Comparison of ENCODE assay signal across 8 cellular contexts in genomic region chr1:28518000-28518744, GRCh38. TPM values are rescaled to one million over a fixed set of nuclear protein-coding genes. Genes with fewer than 3 reads are reported as not detected.
DNase-seq lines count a peak whose midpoint lies in the region; ATAC-seq and TF ChIP-seq lines count a peak whose summit lies in the region.

No MANE protein-coding gene starts in this region.

- ATAC-seq in GM21723 (IDR thresholded peaks at IDR 0.05; ENCODE audit: unreplicated experiment), result peak; percentile 70

- H3K9ac ChIP-seq in Karpas-422 (ENCODE audit: low read length) (peak overlapping the region; percentile 88), neural cell (ENCODE audit: low read length) (peak overlapping the region; percentile 79)

- H3K27ac ChIP-seq in Karpas-422 (ENCODE audit: low read length), result peak overlapping the region; percentile 68; the same call in 1 of the 2 replicates
- peak overlapping the region; percentile 63 for H3K27ac ChIP-seq in neural cell (ENCODE audit: low read length)
- peak overlapping the region; percentile 79 to 97 (median 91) for H3K27ac ChIP-seq in stomach

- peak; percentile 85 for TF ChIP-seq RAD21 in neural cell (conservative IDR thresholded peaks at IDR 0.05)

- H3K36me3 ChIP-seq in Karpas-422 (ENCODE audit: insufficient read depth, low read length) (peaks cover 8% of the 10 kb centered on the region; the same call in 1 of the 2 replicates), neural cell (ENCODE audit: insufficient read depth, low read length) (no peaks in the 10 kb centered on the region), stomach (peaks cover 12 to 29% (median 24%) of the 10 kb centered on the region in 4 donors)

- no peaks in the 10 kb centered on the region for H3K9me3 ChIP-seq in Karpas-422 (ENCODE audit: low read length)
- no peaks in the 10 kb centered on the region for H3K9me3 ChIP-seq in neural cell (ENCODE audit: low read length)
- no peaks in the 10 kb centered on the region for H3K9me3 ChIP-seq in stomach

- H3F3A ChIP-seq in neural cell (ENCODE audit: insufficient read depth, low read length, poor library complexity, severe bottlenecking), result no peaks in the 10 kb centered on the region

- TF ChIP-seq EP300 in neural cell (conservative IDR thresholded peaks at IDR 0.05; ENCODE audit: poor library complexity, severe bottlenecking) (peak; percentile 68), stomach (IDR thresholded peaks at IDR 0.05) (no peak)

- H3K4me1 Mint-ChIP-seq in activated T-helper 2 cell treated with anti-CD3 and anti-CD28 coated beads, Interferon-gamma antibody, Interleukin-2, Interleukin-4, amounts not matched to agents 10 μg/mL and 5 μg/mL and 100 μg/mL, durations not matched to agents 14 hours and 24 hours and 36 hours (ENCODE audit: low read depth), result peaks cover 36% of the 10 kb centered on the region

- H2AFZ ChIP-seq in Karpas-422 (ENCODE audit: low read length) (no peak overlapping the region; the same call in 1 of the 2 replicates), neural cell (ENCODE audit: low read depth, low read length) (peak overlapping the region; percentile 38)

- H3K4me3 ChIP-seq in Karpas-422 (ENCODE audit: low read length) (peak overlapping the region; percentile 78), fibroblast of the aortic adventitia (ENCODE audit: low read depth, low read length) (peak overlapping the region; percentile 79), neural cell (ENCODE audit: low read length) (peak overlapping the region; percentile 83), stomach (peak overlapping the region; percentile 64 to 74 (median 70))

- TF ChIP-seq CTCF in fibroblast of the aortic adventitia (IDR thresholded peaks at IDR 0.05; ENCODE audit: insufficient read depth, low read length) (peak; percentile 96), neural cell (IDR thresholded peaks at IDR 0.05; ENCODE audit: poor library complexity, severe bottlenecking) (peak; percentile 99), stomach (IDR thresholded peaks at IDR 0.05) (peak in 6 of 7 experiments; percentile 16 to 100 (median 98))

- H3K9me3 Mint-ChIP-seq in activated T-helper 2 cell treated with anti-CD3 and anti-CD28 coated beads, Interferon-gamma antibody, Interleukin-2, Interleukin-4, amounts not matched to agents 10 μg/mL and 5 μg/mL and 100 μg/mL, durations not matched to agents 14 hours and 24 hours and 36 hours, result no peaks in the 10 kb centered on the region

- peak; percentile 87 for DNase-seq in EH (ENCODE audit: low read depth)
- peak; percentile 96 for DNase-seq in Karpas-422
- DNase-seq in RKO (ENCODE audit: low spot score), result peak; percentile 90
- DNase-seq in activated T-helper 2 cell treated with anti-CD3 and anti-CD28 coated beads, Interferon-gamma antibody, Interleukin-2, Interleukin-4, amounts not matched to agents 10 μg/mL and 5 μg/mL and 100 μg/mL, durations not matched to agents 14 hours and 24 hours and 36 hours (ENCODE audit: low spot score), result peak; percentile 84
- peak; percentile 85 for DNase-seq in fibroblast of the aortic adventitia (ENCODE audit: low read depth)
- DNase-seq in stomach, result peak; percentile 92

- TF ChIP-seq POLR2A in stomach (IDR thresholded peaks at IDR 0.05), result no peak

- H3K4me3 Mint-ChIP-seq in activated T-helper 2 cell treated with anti-CD3 and anti-CD28 coated beads, Interferon-gamma antibody, Interleukin-2, Interleukin-4, amounts not matched to agents 10 μg/mL and 5 μg/mL and 100 μg/mL, durations not matched to agents 14 hours and 24 hours and 36 hours (ENCODE audit: low read depth), result peak overlapping the region; percentile 89

- H3K36me3 Mint-ChIP-seq in activated T-helper 2 cell treated with anti-CD3 and anti-CD28 coated beads, Interferon-gamma antibody, Interleukin-2, Interleukin-4, amounts not matched to agents 10 μg/mL and 5 μg/mL and 100 μg/mL, durations not matched to agents 14 hours and 24 hours and 36 hours (ENCODE audit: low read depth), result peaks cover 49% of the 10 kb centered on the region

- H3K79me2 ChIP-seq in Karpas-422 (ENCODE audit: low read length) (peaks cover 48% of the 10 kb centered on the region), neural cell (replicated peaks; ENCODE audit: insufficient read depth, low read length) (peaks cover 14% of the 10 kb centered on the region)

- H3K4me1 ChIP-seq in Karpas-422 (ENCODE audit: low read length), result peaks cover 48% of the 10 kb centered on the region
- peaks cover 12 to 27% (median 19%) of the 10 kb centered on the region in 4 donors for H3K4me1 ChIP-seq in stomach

- peak overlapping the region; percentile 87 for H3K4me2 ChIP-seq in Karpas-422 (ENCODE audit: low read depth, low read length, poor library complexity, severe bottlenecking)
- H3K4me2 ChIP-seq in neural cell (ENCODE audit: low read length), result peak overlapping the region; percentile 95

- WGBS in stomach, 5 donors, result 0 to 1% (median 0%) methylated on average over 26 to 92 of the region's 92 CpGs

- H3K27me3 ChIP-seq in Karpas-422 (ENCODE audit: low read length) (no peaks in the 10 kb centered on the region), neural cell (ENCODE audit: insufficient read depth, low read depth, low read length) (no peaks in the 10 kb centered on the region), stomach (no peaks in the 10 kb centered on the region)

- no peaks in the 10 kb centered on the region for H3K27me3 Mint-ChIP-seq in activated T-helper 2 cell treated with anti-CD3 and anti-CD28 coated beads, Interferon-gamma antibody, Interleukin-2, Interleukin-4, amounts not matched to agents 10 μg/mL and 5 μg/mL and 100 μg/mL, durations not matched to agents 14 hours and 24 hours and 36 hours (ENCODE audit: low read depth)

- intact Hi-C loops in activated T-helper 2 cell treated with anti-CD3 and anti-CD28 coated beads, Interferon-gamma antibody, Interleukin-2, Interleukin-4, amounts not matched to agents 10 μg/mL and 5 μg/mL and 100 μg/mL, durations not matched to agents 14 hours and 24 hours and 36 hours (cut with micrococcal nuclease), result loop anchor here (1.0 to 5.0 kb wide), 5 partner anchors 34 to 359 kb away; partner anchors contain the start of genes RNU11 and YTHDF2
- intact Hi-C loops in stomach (cut with DNase I; ENCODE audit: low total_unique reads), result loop anchor here (5.0 kb wide), 1 partner anchor 84 kb away; no protein-coding TSS in a partner anchor

- H3K27ac Mint-ChIP-seq in activated T-helper 2 cell treated with anti-CD3 and anti-CD28 coated beads, Interferon-gamma antibody, Interleukin-2, Interleukin-4, amounts not matched to agents 10 μg/mL and 5 μg/mL and 100 μg/mL, durations not matched to agents 14 hours and 24 hours and 36 hours, result peak overlapping the region; percentile 93

- H4K20me1 ChIP-seq in Karpas-422 (ENCODE audit: insufficient read depth, low read depth, low read length), result peaks cover 8% of the 10 kb centered on the region; the same call in 1 of the 2 replicates
- H4K20me1 ChIP-seq in neural cell (ENCODE audit: insufficient read depth), result no peaks in the 10 kb centered on the region

- H3K9me2 ChIP-seq in Karpas-422 (replicated peaks; ENCODE audit: insufficient read depth, low read length), result no peaks in the 10 kb centered on the region
- no peaks in the 10 kb centered on the region for H3K9me2 ChIP-seq in neural cell (ENCODE audit: insufficient read depth, low read length)

TF ChIP-seq in neural cell, 6 proteins besides CTCF, POLR2A, EP300 and RAD21 (continues in another document):
- TF ChIP-seq MXI1 (conservative IDR thresholded peaks at IDR 0.05; ENCODE audit: poor library complexity, severe bottlenecking) (peak; percentile 99), REST (IDR thresholded peaks at IDR 0.05; ENCODE audit: borderline replicate concordance) (no peak), POLR2AphosphoS5 (IDR thresholded peaks at IDR 0.05) (peak; percentile 78)

RNA-seq across cellular contexts. Expression of gene RCC1, which starts 12.3 kb away (rescaled TPM):
- 27.5 and 49.7 TPM in 2 replicates for total RNA-seq in Karpas-422 (2014; rRNA removed; shearing (Covaris generic); ENCODE audit: low replicate concordance)
- 128 and 136 TPM in 2 replicates for total RNA-seq in activated T-helper 2 cell treated with anti-CD3 and anti-CD28 coated beads, Interferon-gamma antibody, Interleukin-2, Interleukin-4, amounts not matched to agents 10 μg/mL and 5 μg/mL and 100 μg/mL, durations not matched to agents 14 hours and 24 hours and 36 hours
- 28.8 and 101 TPM in 2 replicates for total RNA-seq in fibroblast of the aortic adventitia (ENCODE audit: low replicate concordance)
- 13.1 and 15.3 TPM in 2 replicates for polyA plus RNA-seq in neural cell
- polyA minus RNA-seq in neural cell, result 19.0 and 23.4 TPM in 2 replicates
- 100 to 1,000 TPM in 2 of 5 donors, 10 to 100 TPM in 2, 1 to 10 TPM in 1; 6.7 to 116 (median 24.6) TPM for total RNA-seq in stomach
- polyA plus RNA-seq in stomach, result 10 to 100 TPM; 24.1 to 25.3 (median 24.3) TPM

RNA-seq across cellular contexts. Expression of gene TRNAU1AP, which starts 34.7 kb away (rescaled TPM):
- total RNA-seq in Karpas-422 (2014; rRNA removed; shearing (Covaris generic); ENCODE audit: low replicate concordance), result 22.4 and 28.6 TPM in 2 replicates
- total RNA-seq in activated T-helper 2 cell treated with anti-CD3 and anti-CD28 coated beads, Interferon-gamma antibody, Interleukin-2, Interleukin-4, amounts not matched to agents 10 μg/mL and 5 μg/mL and 100 μg/mL, durations not matched to agents 14 hours and 24 hours and 36 hours, result 49.4 and 55.4 TPM in 2 replicates
- total RNA-seq in fibroblast of the aortic adventitia (ENCODE audit: low replicate concordance), result 18.8 and 29.7 TPM in 2 replicates
- polyA plus RNA-seq in neural cell, result 80.8 and 91.6 TPM in 2 replicates
- 47.5 and 50.9 TPM in 2 replicates for polyA minus RNA-seq in neural cell
- total RNA-seq in stomach, result 100 to 1,000 TPM in 1 of 5 donors, 10 to 100 TPM in 3, 1 to 10 TPM in 1; 6.2 to 112 (median 23.1) TPM
- 10 to 100 TPM; 22.1 to 25.6 (median 23.7) TPM for polyA plus RNA-seq in stomach

Comparison
In these comparisons a context has a peak if more than half of its experiments do, and no peak if none do; other contexts are left out.
1. Peak in every context shown above with its lines: DNase-seq, ATAC-seq, H3K4me3 ChIP-seq and H3K27ac ChIP-seq.